18 cellular contexts compared by ENCODE assay signal in genomic region chr6:148295261-148295887, GRCh38. TPM values are rescaled to one million over a fixed set of nuclear protein-coding genes. Genes with fewer than 3 reads are reported as not detected.
"Had no signal": no experiment of that assay in that cellular context is flagged by ENCODE, and none has a peak within 500 bp of the region (broad histone marks: within the 10 kb centered on the region; RNA-seq: fewer than 3 reads in every experiment).

No MANE protein-coding gene starts in this region.

- H3K27me3 ChIP-seq: foreskin keratinocyte, uterus had no signal

- H3K36me3 ChIP-seq: uterus had no signal

- ATAC-seq: foreskin keratinocyte; stimulated activated naive CD8-positive, alpha-beta T cell treated with anti-CD3 and anti-CD28 coated beads, Interleukin-15, Interleukin-2, amounts not matched to agents 100 U/mL and 50 U/mL, for 24 hours had no signal

- H3K4me1 ChIP-seq: foreskin keratinocyte had no signal

- H3K4me3 ChIP-seq: smooth muscle cell, uterus had no signal

- H3K9me3 Mint-ChIP-seq: activated CD4-positive, alpha-beta T cell treated with anti-CD3 and anti-CD28 coated beads, Interleukin-2, amount 10 ng/mL, durations not matched to agents 7 days and 5 days; immature natural killer cell; naive B cell; T-helper 2 cell treated with Interferon-gamma antibody and Interleukin-4, amounts not matched to agents 5 μg/mL and 100 μg/mL, for 36 hours had no signal

- H3K4me2 ChIP-seq: smooth muscle cell had no signal

- H3K27ac Mint-ChIP-seq: activated CD4-positive, alpha-beta T cell treated with anti-CD3 and anti-CD28 coated beads, Interleukin-2, amount 10 ng/mL, durations not matched to agents 7 days and 5 days; immature natural killer cell; naive B cell; progenitor cell of endocrine pancreas; T-helper 2 cell treated with Interferon-gamma antibody and Interleukin-4, amounts not matched to agents 5 μg/mL and 100 μg/mL, for 36 hours had no signal

- H3K36me3 Mint-ChIP-seq: immature natural killer cell, naive B cell had no signal

- H3K27me3 Mint-ChIP-seq: progenitor cell of endocrine pancreas had no signal

- H3K27ac ChIP-seq: foreskin keratinocyte, uterus had no signal

- FAIRE-seq: bronchial epithelial cell had no signal

- H3K4me3 Mint-ChIP-seq: activated CD4-positive, alpha-beta T cell treated with anti-CD3 and anti-CD28 coated beads, Interleukin-2, amount 10 ng/mL, durations not matched to agents 7 days and 5 days; immature natural killer cell; naive B cell; T-helper 2 cell treated with Interferon-gamma antibody and Interleukin-4, amounts not matched to agents 5 μg/mL and 100 μg/mL, for 36 hours had no signal

- H3K9me3 ChIP-seq: uterus had no signal

- DNase-seq: activated CD4-positive, alpha-beta T cell treated with anti-CD3 and anti-CD28 coated beads, Interleukin-2, amount 10 ng/mL, durations not matched to agents 7 days and 5 days; activated CD8-positive, alpha-beta memory T cell treated with anti-CD3 and anti-CD28 coated beads for 24 hours; activated naive CD4-positive, alpha-beta T cell; activated T-cell treated with anti-CD3 and anti-CD28 coated beads for 4 hours; cortex of kidney; effector CD8-positive, alpha-beta T cell; foreskin keratinocyte; immature natural killer cell; naive B cell; occipital lobe; right cardiac atrium; stimulated activated naive CD8-positive, alpha-beta T cell treated with anti-CD3 and anti-CD28 coated beads, Interleukin-15, Interleukin-2, amounts not matched to agents 100 U/mL and 50 U/mL, for 24 hours; SW 1271; uterus had no signal

- H3K4me1 Mint-ChIP-seq: activated CD4-positive, alpha-beta T cell treated with anti-CD3 and anti-CD28 coated beads, Interleukin-2, amount 10 ng/mL, durations not matched to agents 7 days and 5 days; immature natural killer cell; naive B cell had no signal

RNA-seq across cellular contexts. Expression of gene SASH1, which starts 47.3 kb away (rescaled TPM):
- polyA plus RNA-seq: immature natural killer cell had no signal
